1 cellular context compared by ENCODE assay signal in genomic region chr2:158923641-158924040, GRCh38.
TF ChIP-seq lines count a peak whose summit lies in the region.

No MANE protein-coding gene starts in this region.

TF ChIP-seq in IMR-90, 13 proteins besides CTCF, POLR2A, EP300 and RAD21 (continued from another document):
- TF ChIP-seq, protein P1, sequence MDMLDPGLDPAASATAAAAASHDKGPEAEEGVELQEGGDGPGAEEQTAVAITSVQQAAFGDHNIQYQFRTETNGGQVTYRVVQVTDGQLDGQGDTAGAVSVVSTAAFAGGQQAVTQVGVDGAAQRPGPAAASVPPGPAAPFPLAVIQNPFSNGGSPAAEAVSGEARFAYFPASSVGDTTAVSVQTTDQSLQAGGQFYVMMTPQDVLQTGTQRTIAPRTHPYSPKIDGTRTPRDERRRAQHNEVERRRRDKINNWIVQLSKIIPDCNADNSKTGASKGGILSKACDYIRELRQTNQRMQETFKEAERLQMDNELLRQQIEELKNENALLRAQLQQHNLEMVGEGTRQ (IDR thresholded peaks at IDR 0.05; ENCODE audit: low read depth, low read length), result no peak
- TF ChIP-seq BHLHE40 (IDR thresholded peaks at IDR 0.05; ENCODE audit: low read depth, low read length), result no peak
